In genomic region chr14:73815849-73816816, GRCh38 we compare ENCODE assay signal across 2 cellular contexts.
TF ChIP-seq lines count a peak whose summit lies in the region.

No MANE protein-coding gene starts in this region.

TF ChIP-seq in IMR-90, 13 proteins besides CTCF, POLR2A, EP300 and RAD21:
- TF ChIP-seq RFX5 (IDR thresholded peaks at IDR 0.05; ENCODE audit: low read depth, low read length) (no peak), MXI1 (IDR thresholded peaks at IDR 0.05; ENCODE audit: borderline replicate concordance, low read depth, low read length) (no peak), BHLHE40 (IDR thresholded peaks at IDR 0.05; ENCODE audit: low read depth, low read length) (no peak), MAFK (IDR thresholded peaks at IDR 0.05; ENCODE audit: low read depth, low read length) (no peak), CEBPB (IDR thresholded peaks at IDR 0.05; ENCODE audit: low read depth, low read length) (no peak), ELK1 (IDR thresholded peaks at IDR 0.05; ENCODE audit: borderline replicate concordance, low read depth, low read length) (no peak), USF2 (IDR thresholded peaks at IDR 0.05; ENCODE audit: low read depth, low read length) (no peak), SMC3 (IDR thresholded peaks at IDR 0.05; ENCODE audit: low read depth, low read length) (no peak), FOS (IDR thresholded peaks at IDR 0.05; ENCODE audit: low read depth, low read length) (no peak), NFE2L2 (IDR thresholded peaks at IDR 0.05; ENCODE audit: low read depth, low read length) (no peak), MAZ (IDR thresholded peaks at IDR 0.05; ENCODE audit: borderline replicate concordance, low read depth, low read length) (no peak), CHD1 (IDR thresholded peaks at IDR 0.05; ENCODE audit: low read depth, low read length) (no peak), RCOR1 (IDR thresholded peaks at IDR 0.05; ENCODE audit: insufficient replicate concordance, low read length) (no peak)

TF ChIP-seq in HepG2, 621 proteins besides CTCF, POLR2A, EP300 and RAD21:
- TF ChIP-seq ZNF512 (CRISPR knock-in tag; IDR thresholded peaks at IDR 0.05) (no peak), ZNF317 (CRISPR knock-in tag; IDR thresholded peaks at IDR 0.05) (peak; percentile 80)
TF ChIP-seq in HepG2: peak in this region for 1.
